8 cellular contexts compared by ENCODE assay signal in the genomic region with DNA sequence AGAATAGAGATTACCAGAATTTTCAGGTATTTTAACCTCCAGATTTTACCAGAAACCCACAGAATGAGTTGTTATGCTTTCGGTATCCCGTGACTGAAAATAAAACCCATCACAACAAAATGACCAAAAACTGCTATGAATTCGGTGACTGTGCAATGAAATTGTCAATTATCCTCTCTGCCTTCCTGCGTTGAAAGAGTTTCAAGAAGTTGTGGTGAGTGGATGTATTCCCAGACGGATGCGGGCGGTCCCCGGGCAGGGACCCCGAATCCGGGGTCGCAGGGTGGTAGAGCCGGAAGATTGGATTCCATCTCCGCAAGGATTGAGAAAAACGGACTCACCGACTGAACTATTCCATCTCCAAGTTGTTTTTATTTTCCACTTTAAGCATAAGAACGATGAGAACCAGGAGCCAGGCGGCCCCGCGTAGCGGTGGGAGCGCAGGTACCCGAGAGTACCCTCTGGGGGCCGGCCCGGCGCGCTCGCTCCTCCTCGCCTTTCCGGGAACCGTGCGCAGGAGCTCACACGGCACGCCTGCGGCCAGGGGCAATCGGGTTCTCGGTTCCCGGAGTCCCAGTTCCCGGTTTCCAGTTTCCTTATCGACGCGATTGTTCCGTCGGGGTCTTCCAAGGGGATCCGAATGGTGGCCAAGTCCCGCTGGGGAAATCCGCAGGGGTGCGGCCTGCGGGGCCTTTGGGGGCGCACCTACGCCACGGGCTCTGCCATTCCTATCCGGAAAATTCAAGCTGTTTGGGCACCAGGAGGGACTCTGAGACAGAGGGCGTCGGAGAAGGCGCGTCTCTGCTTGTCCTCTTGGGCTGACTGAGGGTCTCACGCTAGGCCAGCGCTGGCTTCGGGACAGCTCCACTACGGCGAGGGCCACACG.
A peak's percentile ranks its signal among the peaks of the same experiment; 100 is the strongest.
DNase-seq lines count a peak whose midpoint lies in the region; ATAC-seq and TF ChIP-seq lines count a peak whose summit lies in the region.

No MANE protein-coding gene starts in this region.

- no peak overlapping the region for H3K27ac ChIP-seq in smooth muscle cell (ENCODE audit: low read depth)

- no peaks in the 10 kb centered on the region for H3K27me3 Mint-ChIP-seq in activated CD8-positive, alpha-beta memory T cell treated with anti-CD3 and anti-CD28 coated beads, Interleukin-2, amount 10 ng/mL, durations not matched to agents 7 days and 5 days

- H3F3A ChIP-seq in smooth muscle cell (ENCODE audit: low read depth): no peaks in the 10 kb centered on the region

- peaks cover 58% of the 10 kb centered on the region for H3K36me3 Mint-ChIP-seq in activated CD8-positive, alpha-beta memory T cell treated with anti-CD3 and anti-CD28 coated beads, Interleukin-2, amount 10 ng/mL, durations not matched to agents 7 days and 5 days

- no peak for TF ChIP-seq CTCF in fibroblast of the aortic adventitia (IDR thresholded peaks at IDR 0.05; ENCODE audit: insufficient read depth, low read length)
- no peak for TF ChIP-seq CTCF in smooth muscle cell (IDR thresholded peaks at IDR 0.05; ENCODE audit: borderline replicate concordance, insufficient read depth, poor library complexity, severe bottlenecking)

- peak overlapping the region; percentile 95 for H3K4me3 Mint-ChIP-seq in activated CD8-positive, alpha-beta memory T cell treated with anti-CD3 and anti-CD28 coated beads, Interleukin-2, amount 10 ng/mL, durations not matched to agents 7 days and 5 days

- H3K27me3 ChIP-seq in smooth muscle cell (ENCODE audit: low read depth): peaks cover 55% of the 10 kb centered on the region

- H3K36me3 ChIP-seq in smooth muscle cell (ENCODE audit: low read depth): no peaks in the 10 kb centered on the region

- no peaks in the 10 kb centered on the region for H3K79me2 ChIP-seq in smooth muscle cell (ENCODE audit: low read depth)

- ATAC-seq in GM19395 (IDR thresholded peaks at IDR 0.05; ENCODE audit: unreplicated experiment): peak; percentile 62
- ATAC-seq in activated CD8-positive, alpha-beta memory T cell treated with anti-CD3 and anti-CD28 coated beads, Interleukin-2, amount 10 ng/mL, durations not matched to agents 7 days and 5 days: peak; percentile 74
- ATAC-seq in HG03139 (IDR thresholded peaks at IDR 0.05; ENCODE audit: unreplicated experiment): no peak

- peaks cover 10% of the 10 kb centered on the region for H3K4me1 ChIP-seq in smooth muscle cell (ENCODE audit: low read depth)

- no peaks in the 10 kb centered on the region for H3K9me3 ChIP-seq in smooth muscle cell (replicated peaks; ENCODE audit: low read depth)

- peak; percentile 78 for DNase-seq in activated CD8-positive, alpha-beta memory T cell treated with anti-CD3 and anti-CD28 coated beads, Interleukin-2, amount 10 ng/mL, durations not matched to agents 7 days and 5 days
- DNase-seq in fibroblast of the aortic adventitia (ENCODE audit: low read depth): no peak
- DNase-seq in smooth muscle cell (lab: John Stamatoyannopoulos, UW; ENCODE audit: unreplicated experiment): no peak
- DNase-seq in NCI-H82 (lab: John Stamatoyannopoulos, UW): no peak
- no peak for DNase-seq in pons (ENCODE audit: low spot score)
- DNase-seq in GOT3 (lab: John Stamatoyannopoulos, UW): no peak

- H3K9me3 Mint-ChIP-seq in activated CD8-positive, alpha-beta memory T cell treated with anti-CD3 and anti-CD28 coated beads, Interleukin-2, amount 10 ng/mL, durations not matched to agents 7 days and 5 days (ENCODE audit: low read depth): peaks cover 3% of the 10 kb centered on the region

- peaks cover 81% of the 10 kb centered on the region for H3K4me1 Mint-ChIP-seq in activated CD8-positive, alpha-beta memory T cell treated with anti-CD3 and anti-CD28 coated beads, Interleukin-2, amount 10 ng/mL, durations not matched to agents 7 days and 5 days

- H3K4me2 ChIP-seq in smooth muscle cell: peak overlapping the region; percentile 79

- CTCF ChIA-PET in activated CD8-positive, alpha-beta memory T cell treated with anti-CD3 and anti-CD28 coated beads, Interleukin-2, amount 10 ng/mL, durations not matched to agents 7 days and 5 days (lab: Charles Lee): interaction anchor here (0.7 to 9.2 kb wide), 5 partner anchors 13 to 491 kb away, joined by 3 to 94 read pairs (median 3); no protein-coding TSS in a partner anchor

- H4K20me1 ChIP-seq in smooth muscle cell (ENCODE audit: low read depth): no peaks in the 10 kb centered on the region

- H3K4me3 ChIP-seq in fibroblast of the aortic adventitia (ENCODE audit: low read depth, low read length): peak overlapping the region; percentile 48
- peak overlapping the region; percentile 28 for H3K4me3 ChIP-seq in smooth muscle cell

- WGBS in smooth muscle cell (ENCODE audit: low lambda C conversion rate): 46% methylated on average over 61 of the region's 62 CpGs

- no peak overlapping the region for H3K9ac ChIP-seq in smooth muscle cell (ENCODE audit: low read depth)

- peak overlapping the region; percentile 13 for H2AFZ ChIP-seq in smooth muscle cell (ENCODE audit: low read depth)

- H3K27ac Mint-ChIP-seq in activated CD8-positive, alpha-beta memory T cell treated with anti-CD3 and anti-CD28 coated beads, Interleukin-2, amount 10 ng/mL, durations not matched to agents 7 days and 5 days: peak overlapping the region; percentile 95
